40 cellular contexts compared by ENCODE assay signal in genomic region chr7:22090107-22090506, GRCh38.
"Had no signal": no experiment of that assay in that cellular context is flagged by ENCODE, and none has a peak within 500 bp of the region (broad histone marks: within the 10 kb centered on the region; RNA-seq: fewer than 3 reads in every experiment).

No MANE protein-coding gene starts in this region.

- H3K27ac ChIP-seq: adrenal gland, ascending aorta, body of pancreas, brain microvascular endothelial cell, breast epithelium, cardiac muscle cell had no signal

- H3K4me3 Mint-ChIP-seq: activated naive CD4-positive, alpha-beta T cell treated with anti-CD3 and anti-CD28 coated beads for 36 hours; activated naive CD4-positive, alpha-beta T cell treated with anti-CD3 and anti-CD28 coated beads, Interleukin-2, amount 10 ng/mL, durations not matched to agents 7 days and 5 days; activated naive CD4-positive, alpha-beta T cell treated with anti-CD3 and anti-CD28 coated beads, Interleukin-2, amount 50 U/mL, for 24 hours; activated naive CD8-positive, alpha-beta T cell; activated naive CD8-positive, alpha-beta T cell treated with anti-CD3 and anti-CD28 coated beads for 36 hours; activated naive CD8-positive, alpha-beta T cell treated with anti-CD3 and anti-CD28 coated beads, Interleukin-2, amount 10 ng/mL, durations not matched to agents 7 days and 5 days; activated naive CD8-positive, alpha-beta T cell treated with anti-CD3 and anti-CD28 coated beads, Interleukin-2, amount 50 U/mL, for 24 hours; activated T-cell treated with anti-CD3 and anti-CD28 coated beads, Interleukin-2, amount 50 U/mL, for 24 hours; activated T-cell treated with anti-CD3 and anti-CD28 coated beads, Interleukin-2, amount 50 U/mL, for 4 hours; activated T-cell treated with anti-CD3 and anti-CD28 coated beads, Interleukin-2, amount 50 U/mL, for 72 hours; activated T-helper 1 cell treated with anti-CD3 and anti-CD28 coated beads, Interleukin-12 subunit alpha, Interleukin-12 subunit beta, Interleukin-2, Interleukin-4 antibody, amounts not matched to agents 30 ng/mL and 10 ng/mL and 1 ng/mL, durations not matched to agents 14 hours and 24 hours and 36 hours; activated T-helper 17 cell treated with anti-CD3 and anti-CD28 coated beads, Interleukin-2, amount 50 U/mL, for 72 hours; brain; central memory CD8-positive, alpha-beta T cell had no signal

- FAIRE-seq: astrocyte, bronchial epithelial cell had no signal

- H3K9me3 Mint-ChIP-seq: activated naive CD4-positive, alpha-beta T cell treated with anti-CD3 and anti-CD28 coated beads for 36 hours; activated naive CD4-positive, alpha-beta T cell treated with anti-CD3 and anti-CD28 coated beads, Interleukin-2, amount 10 ng/mL, durations not matched to agents 7 days and 5 days; activated naive CD4-positive, alpha-beta T cell treated with anti-CD3 and anti-CD28 coated beads, Interleukin-2, amount 50 U/mL, for 24 hours; activated naive CD4-positive, alpha-beta T cell treated with anti-CD3 and anti-CD28 coated beads, Interleukin-2, amount 50 U/mL, for 72 hours; activated naive CD8-positive, alpha-beta T cell treated with anti-CD3 and anti-CD28 coated beads for 36 hours; activated naive CD8-positive, alpha-beta T cell treated with anti-CD3 and anti-CD28 coated beads, Interleukin-2, amount 10 ng/mL, durations not matched to agents 7 days and 5 days; activated naive CD8-positive, alpha-beta T cell treated with anti-CD3 and anti-CD28 coated beads, Interleukin-2, amount 50 U/mL, for 24 hours; activated T-cell treated with anti-CD3 and anti-CD28 coated beads, Interleukin-2, amount 50 U/mL, for 24 hours; activated T-cell treated with anti-CD3 and anti-CD28 coated beads, Interleukin-2, amount 50 U/mL, for 4 hours; activated T-cell treated with anti-CD3 and anti-CD28 coated beads, Interleukin-2, amount 50 U/mL, for 72 hours; activated T-helper 1 cell treated with anti-CD3 and anti-CD28 coated beads, Interleukin-12 subunit alpha, Interleukin-12 subunit beta, Interleukin-2, Interleukin-4 antibody, amounts not matched to agents 30 ng/mL and 10 ng/mL and 1 ng/mL, durations not matched to agents 14 hours and 24 hours and 36 hours; activated T-helper 17 cell treated with anti-CD3 and anti-CD28 coated beads, Interleukin-2, amount 50 U/mL, for 72 hours; activated T-helper 2 cell treated with anti-CD3 and anti-CD28 coated beads, Interferon-gamma antibody, Interleukin-2, Interleukin-4, amounts not matched to agents 10 μg/mL and 5 μg/mL and 100 μg/mL, durations not matched to agents 14 hours and 24 hours and 36 hours; central memory CD8-positive, alpha-beta T cell had no signal

- H3K27me3 Mint-ChIP-seq: activated naive CD4-positive, alpha-beta T cell treated with anti-CD3 and anti-CD28 coated beads, Interleukin-2, amount 50 U/mL, for 24 hours; activated naive CD8-positive, alpha-beta T cell; activated naive CD8-positive, alpha-beta T cell treated with anti-CD3 and anti-CD28 coated beads for 36 hours had no signal

- H3K27ac Mint-ChIP-seq: activated naive CD4-positive, alpha-beta T cell treated with anti-CD3 and anti-CD28 coated beads for 36 hours; activated naive CD4-positive, alpha-beta T cell treated with anti-CD3 and anti-CD28 coated beads, Interleukin-2, amount 10 ng/mL, durations not matched to agents 7 days and 5 days; activated naive CD4-positive, alpha-beta T cell treated with anti-CD3 and anti-CD28 coated beads, Interleukin-2, amount 50 U/mL, for 24 hours; activated naive CD4-positive, alpha-beta T cell treated with anti-CD3 and anti-CD28 coated beads, Interleukin-2, amount 50 U/mL, for 72 hours; activated naive CD8-positive, alpha-beta T cell; activated naive CD8-positive, alpha-beta T cell treated with anti-CD3 and anti-CD28 coated beads for 36 hours; activated naive CD8-positive, alpha-beta T cell treated with anti-CD3 and anti-CD28 coated beads, Interleukin-2, amount 10 ng/mL, durations not matched to agents 7 days and 5 days; activated naive CD8-positive, alpha-beta T cell treated with anti-CD3 and anti-CD28 coated beads, Interleukin-2, amount 50 U/mL, for 24 hours; activated T-cell treated with anti-CD3 and anti-CD28 coated beads, Interleukin-2, amount 50 U/mL, for 24 hours; activated T-cell treated with anti-CD3 and anti-CD28 coated beads, Interleukin-2, amount 50 U/mL, for 72 hours; activated T-helper 1 cell treated with anti-CD3 and anti-CD28 coated beads, Interleukin-12 subunit alpha, Interleukin-12 subunit beta, Interleukin-2, Interleukin-4 antibody, amounts not matched to agents 30 ng/mL and 10 ng/mL and 1 ng/mL, durations not matched to agents 14 hours and 24 hours and 36 hours; activated T-helper 17 cell treated with anti-CD3 and anti-CD28 coated beads, Interleukin-2, amount 50 U/mL, for 72 hours; activated T-helper 2 cell treated with anti-CD3 and anti-CD28 coated beads, Interferon-gamma antibody, Interleukin-2, Interleukin-4, amounts not matched to agents 10 μg/mL and 5 μg/mL and 100 μg/mL, durations not matched to agents 14 hours and 24 hours and 36 hours; brain had no signal

- H3K9me3 ChIP-seq: adrenal gland, ascending aorta, body of pancreas, breast epithelium had no signal

- H3K36me3 ChIP-seq: adrenal gland, ascending aorta, brain microvascular endothelial cell, breast epithelium, cardiac muscle cell had no signal

- DNase-seq: activated effector memory CD4-positive, alpha-beta T cell treated with anti-CD3 and anti-CD28 coated beads, Interleukin-2, amount 50 U/mL, for 16 hours; activated effector memory CD4-positive, alpha-beta T cell treated with Interleukin-2 at 50 U/mL for 16 hours; activated gamma-delta T cell; activated gamma-delta T cell treated with Interleukin-2 at 50 U/mL for 16 hours; activated naive CD4-positive, alpha-beta T cell; activated naive CD4-positive, alpha-beta T cell treated with anti-CD3 and anti-CD28 coated beads for 36 hours; activated naive CD4-positive, alpha-beta T cell treated with anti-CD3 and anti-CD28 coated beads, Interleukin-2, amount 10 ng/mL, durations not matched to agents 7 days and 5 days; activated naive CD4-positive, alpha-beta T cell treated with anti-CD3 and anti-CD28 coated beads, Interleukin-2, amount 50 U/mL, for 16 hours; activated naive CD4-positive, alpha-beta T cell treated with Interleukin-2 at 50 U/mL for 16 hours; activated naive CD8-positive, alpha-beta T cell treated with anti-CD3 and anti-CD28 coated beads for 36 hours; activated naive CD8-positive, alpha-beta T cell treated with anti-CD3 and anti-CD28 coated beads, Interleukin-2, amount 10 ng/mL, durations not matched to agents 7 days and 5 days; activated naive CD8-positive, alpha-beta T cell treated with anti-CD3 and anti-CD28 coated beads, Interleukin-2, amount 50 U/mL, for 24 hours; activated T-cell treated with anti-CD3 and anti-CD28 coated beads, Interleukin-2, amount 50 U/mL, for 1 hour; activated T-cell treated with anti-CD3 and anti-CD28 coated beads, Interleukin-2, amount 50 U/mL, for 24 hours; activated T-cell treated with anti-CD3 and anti-CD28 coated beads, Interleukin-2, amount 50 U/mL, for 4 hours; activated T-cell treated with anti-CD3 and anti-CD28 coated beads, Interleukin-2, amount 50 U/mL, for 48 hours; activated T-cell treated with anti-CD3 and anti-CD28 coated beads, Interleukin-2, amount 50 U/mL, for 72 hours; adrenal gland; amniotic stem cell; amygdala; anterior cingulate cortex; aorta; body of pancreas; brain microvascular endothelial cell; caudate nucleus; central memory CD4-positive, alpha-beta T cell; cerebellar nuclear complex had no signal

- H3K36me3 Mint-ChIP-seq: activated naive CD4-positive, alpha-beta T cell treated with anti-CD3 and anti-CD28 coated beads, Interleukin-2, amount 10 ng/mL, durations not matched to agents 7 days and 5 days; activated naive CD4-positive, alpha-beta T cell treated with anti-CD3 and anti-CD28 coated beads, Interleukin-2, amount 50 U/mL, for 24 hours; activated naive CD4-positive, alpha-beta T cell treated with anti-CD3 and anti-CD28 coated beads, Interleukin-2, amount 50 U/mL, for 72 hours; activated naive CD8-positive, alpha-beta T cell; activated naive CD8-positive, alpha-beta T cell treated with anti-CD3 and anti-CD28 coated beads for 36 hours; activated naive CD8-positive, alpha-beta T cell treated with anti-CD3 and anti-CD28 coated beads, Interleukin-2, amount 10 ng/mL, durations not matched to agents 7 days and 5 days; brain had no signal

- H3K4me1 Mint-ChIP-seq: activated naive CD4-positive, alpha-beta T cell treated with anti-CD3 and anti-CD28 coated beads, Interleukin-2, amount 50 U/mL, for 24 hours; activated naive CD8-positive, alpha-beta T cell treated with anti-CD3 and anti-CD28 coated beads for 36 hours; activated naive CD8-positive, alpha-beta T cell treated with anti-CD3 and anti-CD28 coated beads, Interleukin-2, amount 50 U/mL, for 24 hours; activated T-helper 17 cell treated with anti-CD3 and anti-CD28 coated beads, Interleukin-2, amount 50 U/mL, for 72 hours; central memory CD8-positive, alpha-beta T cell had no signal

- H3K4me3 ChIP-seq: adrenal gland, ascending aorta, body of pancreas, breast epithelium, cardiac muscle cell had no signal

- ATAC-seq: activated naive CD4-positive, alpha-beta T cell treated with anti-CD3 and anti-CD28 coated beads, Interleukin-2, amount 50 U/mL, for 72 hours; activated naive CD8-positive, alpha-beta T cell treated with anti-CD3 and anti-CD28 coated beads, Interleukin-2, amount 50 U/mL, for 24 hours; activated T-cell treated with anti-CD3 and anti-CD28 coated beads, Interleukin-2, amount 50 U/mL, for 4 hours; activated T-cell treated with anti-CD3 and anti-CD28 coated beads, Interleukin-2, amount 50 U/mL, for 72 hours; activated T-helper 17 cell treated with anti-CD3 and anti-CD28 coated beads, Interleukin-2, amount 50 U/mL, for 72 hours; body of pancreas had no signal

- H3K4me1 ChIP-seq: adrenal gland, body of pancreas, breast epithelium had no signal
